Comparison of ENCODE assay signal across 34 cellular contexts in genomic region chr4:188175288-188175687, GRCh38. TPM values are rescaled to one million over a fixed set of nuclear protein-coding genes. Genes with fewer than 3 reads are reported as not detected.
"Had no signal": no experiment of that assay in that cellular context is flagged by ENCODE, and none has a peak within 500 bp of the region (broad histone marks: within the 10 kb centered on the region; RNA-seq: fewer than 3 reads in every experiment).

No MANE protein-coding gene starts in this region.

- H3K4me1 ChIP-seq: body of pancreas, heart left ventricle, parathyroid adenoma, psoas muscle, sigmoid colon, uterus had no signal

- H3K9me3 ChIP-seq: body of pancreas, psoas muscle, sigmoid colon, uterus had no signal

- DNase-seq: activated CD4-positive, alpha-beta T cell treated with anti-CD3 and anti-CD28 coated beads for 48 hours; activated CD4-positive, alpha-beta T cell treated with anti-CD3 and anti-CD28 coated beads, Interleukin-2, amount 50 U/mL, for 48 hours; activated CD8-positive, alpha-beta memory T cell treated with anti-CD3 and anti-CD28 coated beads for 24 hours; activated effector memory CD4-positive, alpha-beta T cell treated with Interleukin-2 at 50 U/mL for 16 hours; activated naive CD4-positive, alpha-beta T cell treated with Interleukin-2 at 50 U/mL for 16 hours; aorta; body of pancreas; dorsolateral prefrontal cortex; effector memory CD4-positive, alpha-beta T cell; heart left ventricle; hypothalamus; immature natural killer cell; kidney; midbrain; naive thymus-derived CD4-positive, alpha-beta T cell; nucleus accumbens; psoas muscle; sigmoid colon; small intestine; stimulated activated CD4-positive, alpha-beta T cell treated with anti-CD3 and anti-CD28 coated beads, Interleukin-4, amount 100 ng/mL, for 4 hours; stimulated activated CD8-positive, alpha-beta memory T cell treated with anti-CD3 and anti-CD28 coated beads, Interleukin-4, amount 100 ng/mL, for 48 hours; stimulated activated naive CD8-positive, alpha-beta T cell treated with anti-CD3 and anti-CD28 coated beads, Interleukin-15, amount 100 ng/mL, for 72 hours; substantia nigra; uterus had no signal

- ATAC-seq: activated CD4-positive, CD25-positive, alpha-beta regulatory T cell treated with anti-CD3 and anti-CD28 coated beads, Interleukin-2, amount 50 U/mL, for 24 hours; body of pancreas; heart left ventricle; naive thymus-derived CD4-positive, alpha-beta T cell; psoas muscle; stimulated activated memory B cell treated with anti-CD40 and anti-IgM and Interleukin-4, amounts not matched to agents 10 μg/mL and 1 μg/mL and 100 μg/mL, for 72 hours; stimulated activated naive CD8-positive, alpha-beta T cell treated with anti-CD3 and anti-CD28 coated beads, Interleukin-15, amount 100 ng/mL, for 72 hours had no signal

- H3K36me3 ChIP-seq: heart left ventricle, sigmoid colon, uterus had no signal

- H3K27ac ChIP-seq: body of pancreas, coronary artery, dorsolateral prefrontal cortex, heart left ventricle, parathyroid adenoma, psoas muscle, sigmoid colon, uterus, VCaP had no signal

- H3K4me3 ChIP-seq: body of pancreas, coronary artery, dorsolateral prefrontal cortex, heart left ventricle, psoas muscle, sigmoid colon, uterus had no signal

- H3K27me3 ChIP-seq: body of pancreas, dorsolateral prefrontal cortex, heart left ventricle, sigmoid colon, uterus had no signal

RNA-seq across cellular contexts. Expression of gene TRIML1, which starts 36.0 kb away (rescaled TPM):
- total RNA-seq: aorta; body of pancreas; cardiac septum; cerebellum; dorsolateral prefrontal cortex; fibroblast of lung; fibroblast of villous mesenchyme; heart left ventricle; kidney; lower leg skin; naive thymus-derived CD4-positive, alpha-beta T cell; psoas muscle; sigmoid colon; uterus had no signal
